Comparison of ENCODE assay signal across 18 cellular contexts in the genomic region with DNA sequence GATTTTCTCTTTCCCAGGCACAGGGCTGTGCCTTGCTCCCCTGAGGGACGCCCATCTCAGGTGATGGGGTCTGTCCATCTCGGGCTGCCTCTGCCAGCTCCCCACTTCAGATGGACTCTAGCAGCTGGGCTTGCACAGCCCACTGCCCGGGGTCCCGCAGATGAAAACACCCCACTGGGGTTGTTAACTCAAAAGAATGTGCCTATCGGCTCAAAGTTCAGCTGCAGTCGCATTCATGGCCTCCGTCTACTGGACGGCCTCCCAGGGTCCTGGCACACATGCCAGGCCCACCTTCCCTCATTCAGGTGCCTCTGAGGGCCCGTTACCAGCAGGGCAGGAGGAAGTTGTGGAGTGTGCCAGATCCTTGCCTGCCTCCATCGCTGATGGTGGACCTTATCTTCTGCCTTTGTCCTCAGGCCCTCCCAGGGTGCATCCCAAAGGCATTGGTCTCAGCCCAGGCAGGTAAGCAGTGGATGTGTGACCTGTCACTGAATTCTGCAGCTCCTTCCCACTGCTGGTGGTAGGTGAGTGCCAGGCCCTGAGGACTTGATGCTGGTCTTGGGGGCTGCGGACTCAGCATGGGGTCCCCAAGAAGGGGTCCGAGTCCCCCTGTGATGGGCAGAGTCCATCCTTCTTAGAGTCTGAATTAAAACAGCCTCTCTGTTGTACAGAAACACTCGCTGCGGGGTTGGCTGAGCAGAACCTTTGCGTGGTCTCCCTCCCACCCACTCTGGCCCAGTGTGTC.
A peak's percentile ranks its signal among the peaks of the same experiment; 100 is the strongest.
DNase-seq lines count a peak whose midpoint lies in the region; ATAC-seq, FAIRE-seq and TF ChIP-seq lines count a peak whose summit lies in the region.
"Had no signal": no experiment of that assay in that cellular context is flagged by ENCODE, and none has a peak within 500 bp of the region (broad histone marks: within the 10 kb centered on the region; RNA-seq: fewer than 3 reads in every experiment).

No MANE protein-coding gene starts in this region.

- H3K4me2 ChIP-seq in neuronal stem cell (ENCODE audit: insufficient read depth, low read length, poor library complexity, severe bottlenecking): no peak overlapping the region
- H3K4me2 ChIP-seq: BLaER1 treated with 17β-estradiol and CSF1 and Interleukin-3, amounts not matched to agents 10 nM and 100 nM had no signal

- H3K27ac Mint-ChIP-seq in natural killer cell treated with Interleukin-12 subunit alpha and Interleukin-12 subunit beta and Interleukin-15 and Interleukin-18, amount 100 ng/mL, for 72 hours: no peak overlapping the region
- no peak overlapping the region for H3K27ac Mint-ChIP-seq in natural killer cell
- H3K27ac Mint-ChIP-seq: CD4-positive, CD25-positive, alpha-beta regulatory T cell; HFFc6 had no signal

- DNase-seq in natural killer cell treated with Interleukin-12 subunit alpha and Interleukin-12 subunit beta and Interleukin-15 and Interleukin-18, amount 100 ng/mL, for 72 hours (ENCODE audit: low spot score): peak; percentile 12
- DNase-seq in natural killer cell (no peak), kidney (peak; percentile 14), neuronal stem cell (ENCODE audit: low spot score) (no peak), HPDE6-E6E7 (ENCODE audit: extremely low spot score) (no peak), NCI-H748 treated with DMSO at 0.1 percent for 48 hours (lab: John Stamatoyannopoulos, UW) (no peak), COR-L47 (lab: John Stamatoyannopoulos, UW) (no peak)
- DNase-seq: ACHN; Calu3; CD4-positive, CD25-positive, alpha-beta regulatory T cell; DMS 273 treated with DMSO at 0.1 percent for 48 hours; HCEC 1CT; HFFc6 had no signal

- H4K91ac ChIP-seq in neuronal stem cell (ENCODE audit: low read depth, low read length, poor library complexity): no peak overlapping the region

- whole genome bisulfite sequencing in neuronal stem cell (ENCODE audit: extremely low coverage in 2 of 2, insufficient read length in 2 of 2, insufficient replicate concordance in 1 of 2), 2 donors: no CpG with 5 or more reads among the region's 15 CpGs

- H3K36me3 ChIP-seq in kidney (ENCODE audit: control insufficient read depth in 1 of 2, insufficient read depth in 2 of 2, low read length in 2 of 2) (no peaks in the 10 kb centered on the region), neuronal stem cell (replicated peaks in 1 of 2; ENCODE audit: control insufficient read depth in 2 of 2, insufficient read depth in 2 of 2, low read length in 2 of 2) (no peaks in the 10 kb centered on the region)
- H3K36me3 ChIP-seq: BLaER1 treated with 17β-estradiol and CSF1 and Interleukin-3, amounts not matched to agents 10 nM and 100 nM had no signal

- H3K4me3 ChIP-seq in kidney (ENCODE audit: low read length in 2 of 2) (no peak overlapping the region), neuronal stem cell (ENCODE audit: low read length in 2 of 2) (no peak overlapping the region)
- H3K4me3 ChIP-seq: BLaER1 treated with 17β-estradiol and CSF1 and Interleukin-3, amounts not matched to agents 10 nM and 100 nM had no signal

- no peak for ATAC-seq in natural killer cell treated with Interleukin-12 subunit alpha and Interleukin-12 subunit beta and Interleukin-15 and Interleukin-18, amount 100 ng/mL, for 72 hours
- ATAC-seq in natural killer cell (no peak), HG03378 (IDR thresholded peaks at IDR 0.05; ENCODE audit: unreplicated experiment) (no peak)

- H3K27ac ChIP-seq in kidney (ENCODE audit: low read depth in 2 of 2, low read length in 2 of 2) (no peak overlapping the region), neuronal stem cell (replicated peaks; ENCODE audit: low read length) (no peak overlapping the region)
- H3K27ac ChIP-seq: BLaER1 treated with 17β-estradiol and CSF1 and Interleukin-3, amounts not matched to agents 10 nM and 100 nM had no signal

- no peaks in the 10 kb centered on the region for H3K27me3 ChIP-seq in neuronal stem cell (ENCODE audit: control insufficient read depth in 3 of 3, insufficient read depth in 3 of 3, low read depth in 1 of 3, low read length in 3 of 3)

- no peak overlapping the region for H2BK120ac ChIP-seq in neuronal stem cell (ENCODE audit: low read depth, low read length)

- peak overlapping the region; percentile 90 for H3K18ac ChIP-seq in neuronal stem cell (ENCODE audit: low read length)

- H4K8ac ChIP-seq in neuronal stem cell (ENCODE audit: low read depth, low read length): no peak overlapping the region

- H2BK5ac ChIP-seq in neuronal stem cell (ENCODE audit: low read length): no peak overlapping the region

- no peaks in the 10 kb centered on the region for H3K79me1 ChIP-seq in neuronal stem cell (ENCODE audit: low read depth, low read length)

- no peak for FAIRE-seq in kidney (lab: Jason Lieb, UNC)
- FAIRE-seq: GM18507, H1, HTR-8/SVneo had no signal

- no peaks in the 10 kb centered on the region for H3K4me1 Mint-ChIP-seq in natural killer cell treated with Interleukin-12 subunit alpha and Interleukin-12 subunit beta and Interleukin-15 and Interleukin-18, amount 100 ng/mL, for 72 hours (ENCODE audit: low read depth in 2 of 2)
- H3K4me1 Mint-ChIP-seq in natural killer cell: no peaks in the 10 kb centered on the region
- H3K4me1 Mint-ChIP-seq: CD4-positive, CD25-positive, alpha-beta regulatory T cell had no signal

- H3K36me3 Mint-ChIP-seq in natural killer cell treated with Interleukin-12 subunit alpha and Interleukin-12 subunit beta and Interleukin-15 and Interleukin-18, amount 100 ng/mL, for 72 hours: no peaks in the 10 kb centered on the region
- no peaks in the 10 kb centered on the region for H3K36me3 Mint-ChIP-seq in natural killer cell
- H3K36me3 Mint-ChIP-seq: CD4-positive, CD25-positive, alpha-beta regulatory T cell had no signal

- no peak overlapping the region for H3K4ac ChIP-seq in neuronal stem cell (ENCODE audit: low read length)

- peak overlapping the region; percentile 48 for H2AK5ac ChIP-seq in neuronal stem cell (ENCODE audit: low read depth, low read length)

- H3K9ac ChIP-seq in kidney (ENCODE audit: low read length in 2 of 2): no peak overlapping the region
- H3K9ac ChIP-seq in neuronal stem cell (ENCODE audit: low read depth, low read length, poor library complexity): no peak overlapping the region
- H3K9ac ChIP-seq: BLaER1 treated with 17β-estradiol and CSF1 and Interleukin-3, amounts not matched to agents 10 nM and 100 nM had no signal

- H3K9me3 Mint-ChIP-seq in natural killer cell treated with Interleukin-12 subunit alpha and Interleukin-12 subunit beta and Interleukin-15 and Interleukin-18, amount 100 ng/mL, for 72 hours: no peaks in the 10 kb centered on the region
- H3K9me3 Mint-ChIP-seq in natural killer cell: no peaks in the 10 kb centered on the region
- H3K9me3 Mint-ChIP-seq: HFFc6 had no signal

- H2BK15ac ChIP-seq in neuronal stem cell (ENCODE audit: low read length): peak overlapping the region; percentile 30

- H3K27me3 Mint-ChIP-seq in natural killer cell treated with Interleukin-12 subunit alpha and Interleukin-12 subunit beta and Interleukin-15 and Interleukin-18, amount 100 ng/mL, for 72 hours: peaks cover 8 to 9% of the 10 kb centered on the region in 2 donors
- peaks cover 7 to 8% of the 10 kb centered on the region in 2 donors for H3K27me3 Mint-ChIP-seq in natural killer cell (ENCODE audit: low read depth in 2 of 2)

- no peak for TF ChIP-seq CTCF in natural killer cell (IDR thresholded peaks at IDR 0.05)
- TF ChIP-seq CTCF in kidney (IDR thresholded peaks at IDR 0.05; ENCODE audit: borderline replicate concordance, extremely low read depth, insufficient read depth): no peak

- no peaks in the 10 kb centered on the region for H3K9me3 ChIP-seq in kidney (ENCODE audit: control insufficient read depth in 1 of 2, low read length in 2 of 2)
- H3K9me3 ChIP-seq in neuronal stem cell (replicated peaks in 1 of 2; ENCODE audit: control insufficient read depth in 2 of 2, insufficient read depth in 1 of 2, low read depth in 1 of 2, low read length in 2 of 2): peaks cover 2 to 12% of the 10 kb centered on the region in 2 donors

- intact Hi-C loops in natural killer cell (cut with micrococcal nuclease) (no loop called here), kidney (cut with DNase I) (no loop called here)

- H3K14ac ChIP-seq in neuronal stem cell (ENCODE audit: low read length): no peak overlapping the region

- H2AFZ ChIP-seq in neuronal stem cell (ENCODE audit: low read length): no peak overlapping the region

- H3K4me1 ChIP-seq in kidney (ENCODE audit: control insufficient read depth in 1 of 2, insufficient read depth in 1 of 2, low read depth in 1 of 2, low read length in 2 of 2): no peaks in the 10 kb centered on the region
- H3K4me1 ChIP-seq in neuronal stem cell (ENCODE audit: control insufficient read depth in 2 of 2, insufficient read depth in 1 of 2, low read depth in 1 of 2, low read length in 2 of 2): peaks cover 17 to 23% of the 10 kb centered on the region in 2 donors

- H2BK12ac ChIP-seq in neuronal stem cell (ENCODE audit: low read length): peak overlapping the region; percentile 33

- no peak overlapping the region for H3K23ac ChIP-seq in neuronal stem cell (ENCODE audit: low read depth, low read length, poor library complexity)

- H3K4me3 Mint-ChIP-seq in natural killer cell treated with Interleukin-12 subunit alpha and Interleukin-12 subunit beta and Interleukin-15 and Interleukin-18, amount 100 ng/mL, for 72 hours: no peak overlapping the region
- no peak overlapping the region for H3K4me3 Mint-ChIP-seq in natural killer cell
- H3K4me3 Mint-ChIP-seq: CD4-positive, CD25-positive, alpha-beta regulatory T cell; HFFc6 had no signal

Comparison
In these comparisons a context has a peak if more than half of its experiments do, and no peak if none do; other contexts are left out.
1. DNase-seq: peak in natural killer cell treated with Interleukin-12 subunit alpha and Interleukin-12 subunit beta and Interleukin-15 and Interleukin-18, amount 100 ng/mL, for 72 hours (single experiment) and kidney (single experiment); none in natural killer cell (single experiment), neuronal stem cell (single experiment), HPDE6-E6E7 (single experiment), NCI-H748 treated with DMSO at 0.1 percent for 48 hours (single experiment) and COR-L47 (single experiment).